14 cellular contexts compared by ENCODE assay signal in genomic region chr13:98315466-98315865, GRCh38.
DNase-seq lines count a peak whose midpoint lies in the region; ATAC-seq and TF ChIP-seq lines count a peak whose summit lies in the region.
"Had no signal": no experiment of that assay in that cellular context is flagged by ENCODE, and none has a peak within 500 bp of the region (broad histone marks: within the 10 kb centered on the region; RNA-seq: fewer than 3 reads in every experiment).

No MANE protein-coding gene starts in this region.

- H3K79me1 ChIP-seq in H9 (ENCODE audit: insufficient read depth, low read depth, low read length, poor library complexity, severe bottlenecking) = peaks cover 2% of the 10 kb centered on the region

- DNase-seq in H9 (no peak), amniotic epithelial cell (ENCODE audit: low read depth) (peak; percentile 38), heart right ventricle (no peak), renal cortical epithelial cell (ENCODE audit: low read depth) (peak; percentile 47), uterus (no peak), cerebellar cortex (ENCODE audit: low spot score) (no peak), NCI-H1092 (lab: John Stamatoyannopoulos, UW) (no peak)
- DNase-seq: activated CD4-positive, alpha-beta T cell treated with anti-CD3 and anti-CD28 coated beads, Interleukin-2, amount 10 ng/mL, durations not matched to agents 7 days and 5 days; NCI-H2227 treated with DMSO at 0.1 percent for 48 hours; Peyer's patch; T-helper 17 cell had no signal

- no peak overlapping the region for H3K18ac ChIP-seq in H9 (ENCODE audit: insufficient read length, low read depth, low read length)

- H3K4me1 ChIP-seq in H9 (ENCODE audit: insufficient read depth, low read length) (peaks cover 20% of the 10 kb centered on the region), heart right ventricle (peaks cover 0 to 37% (median 16%) of the 10 kb centered on the region in 9 donors), uterus (no peaks in the 10 kb centered on the region)
- H3K4me1 ChIP-seq: tibial nerve had no signal

- no peak overlapping the region for H4K91ac ChIP-seq in H9 (ENCODE audit: insufficient read length, low read depth, low read length)

- H2BK5ac ChIP-seq in H9 (ENCODE audit: insufficient read length, low read length) = no peak overlapping the region

- TF ChIP-seq CTCF in H9 (conservative IDR thresholded peaks at IDR 0.05) (no peak), heart right ventricle (IDR thresholded peaks at IDR 0.05) (no peak), uterus (IDR thresholded peaks at IDR 0.05) (no peak)

- H3K27me3 ChIP-seq in H9 (ENCODE audit: insufficient read depth, low read length) (no peaks in the 10 kb centered on the region), heart right ventricle (no peaks in the 10 kb centered on the region), uterus (no peaks in the 10 kb centered on the region)
- H3K27me3 ChIP-seq: Peyer's patch, tibial nerve had no signal

- peaks cover 0 to 3% (median 0%) of the 10 kb centered on the region in 3 experiments; a peak in 3 of 7 replicates for H3K36me3 Mint-ChIP-seq in H9 (ENCODE audit: insufficient read depth in 1 of 3, low read depth in 3 of 3)

- intact Hi-C loops in heart right ventricle (cut with DNase I) = loop anchor here in 1 of 10 donors (10.0 kb wide), 1 partner anchor 171 kb away; the partner anchor contains the start of gene FARP1
- intact Hi-C loops in uterus (cut with DNase I; ENCODE audit: low total_unique reads) = no loop called here

- H3K9me3 Mint-ChIP-seq in H9 = no peaks in the 10 kb centered on the region
- H3K9me3 Mint-ChIP-seq: activated CD4-positive, alpha-beta T cell treated with anti-CD3 and anti-CD28 coated beads, Interleukin-2, amount 10 ng/mL, durations not matched to agents 7 days and 5 days had no signal

- H3K4me3 ChIP-seq in heart right ventricle (no peak overlapping the region), uterus (no peak overlapping the region)
- H3K4me3 ChIP-seq: Peyer's patch, tibial nerve had no signal

- no peak overlapping the region for H3K23ac ChIP-seq in H9 (ENCODE audit: insufficient read length, low read depth, low read length)

- no peak overlapping the region for H2BK15ac ChIP-seq in H9 (ENCODE audit: low read depth, low read length)

- no peak overlapping the region for H4K5ac ChIP-seq in H9 (ENCODE audit: insufficient read length, low read depth, low read length)

- H3K36me3 ChIP-seq in heart right ventricle = no peaks in the 10 kb centered on the region
- no peaks in the 10 kb centered on the region for H3K36me3 ChIP-seq in uterus
- H3K36me3 ChIP-seq: Peyer's patch, tibial nerve had no signal

- peak overlapping the region; percentile 60 to 78 (median 66); a peak in 6 of 7 replicates for H3K27ac Mint-ChIP-seq in H9
- H3K27ac Mint-ChIP-seq: activated CD4-positive, alpha-beta T cell treated with anti-CD3 and anti-CD28 coated beads, Interleukin-2, amount 10 ng/mL, durations not matched to agents 7 days and 5 days; T-helper 17 cell had no signal

- ATAC-seq in heart right ventricle (peak in 6 of 8 donors; percentile 44 to 73 (median 65)), HG03045 (IDR thresholded peaks at IDR 0.05; ENCODE audit: unreplicated experiment) (no peak)
- ATAC-seq: esophagus mucosa, T-helper 17 cell had no signal

- H3K14ac ChIP-seq in H9 (ENCODE audit: insufficient read depth, low read length) = no peak overlapping the region

- no peak overlapping the region for H3K9ac ChIP-seq in H9 (ENCODE audit: extremely low read depth, insufficient read length, low read length)

- peaks cover 41 to 45% of the 10 kb centered on the region in 2 experiments for H3K4me1 Mint-ChIP-seq in H9
- H3K4me1 Mint-ChIP-seq: activated CD4-positive, alpha-beta T cell treated with anti-CD3 and anti-CD28 coated beads, Interleukin-2, amount 10 ng/mL, durations not matched to agents 7 days and 5 days; T-helper 17 cell had no signal

- no peaks in the 10 kb centered on the region for H3K9me3 ChIP-seq in H9 (ENCODE audit: control insufficient read depth, low read depth, low read length)
- no peaks in the 10 kb centered on the region for H3K9me3 ChIP-seq in heart right ventricle
- no peaks in the 10 kb centered on the region for H3K9me3 ChIP-seq in uterus
- H3K9me3 ChIP-seq: Peyer's patch, tibial nerve had no signal

- no peak overlapping the region for H3T11ph ChIP-seq in H9 (ENCODE audit: low read length)

- H2AK5ac ChIP-seq in H9 (ENCODE audit: insufficient read length, low read length) = no peak overlapping the region

- no peak overlapping the region for H4K8ac ChIP-seq in H9 (replicated peaks; ENCODE audit: insufficient read length, low read depth, low read length)

- H2AFZ ChIP-seq in H9 (ENCODE audit: low read length) = no peak overlapping the region

- no peak overlapping the region for H3K4me2 ChIP-seq in H9 (ENCODE audit: insufficient read depth, insufficient read length, low read length)

- no CpG with 5 or more reads among the region's 8 CpGs for WGBS in H9 (ENCODE audit: extremely low coverage, insufficient read length, low lambda C conversion rate)
- 33 to 37% methylated on average over 8 of the region's 8 CpGs for WGBS in heart right ventricle, 2 donors

- H3K4me3 Mint-ChIP-seq in H9 = no peak overlapping the region
- H3K4me3 Mint-ChIP-seq: activated CD4-positive, alpha-beta T cell treated with anti-CD3 and anti-CD28 coated beads, Interleukin-2, amount 10 ng/mL, durations not matched to agents 7 days and 5 days; T-helper 17 cell had no signal

- no peaks in the 10 kb centered on the region for H3K27me3 Mint-ChIP-seq in H9 (ENCODE audit: low read depth)

- H3K4ac ChIP-seq in H9 (ENCODE audit: low read depth, low read length) = no peak overlapping the region

- H2BK20ac ChIP-seq in H9 (ENCODE audit: low read depth, low read length, poor library complexity, severe bottlenecking) = no peak overlapping the region

- H3K79me2 ChIP-seq in H9 (ENCODE audit: insufficient read depth, low read length) = peaks cover 5% of the 10 kb centered on the region; the same call in 1 of the 2 replicates

- no peaks in the 10 kb centered on the region for H3K23me2 ChIP-seq in H9 (ENCODE audit: insufficient read length, low read depth, low read length, poor library complexity, severe bottlenecking)

- no peak overlapping the region for H3K56ac ChIP-seq in H9 (ENCODE audit: insufficient read length, low read depth, low read length)

- no peak overlapping the region for H2BK12ac ChIP-seq in H9 (ENCODE audit: insufficient read length, low read depth, low read length)

- TF ChIP-seq POLR2A in uterus (IDR thresholded peaks at IDR 0.05) = no peak

- no peaks in the 10 kb centered on the region for H4K20me1 ChIP-seq in H9 (ENCODE audit: control insufficient read depth, insufficient read depth, insufficient read length)

- peak overlapping the region; percentile 30 for H3K27ac ChIP-seq in H9 (ENCODE audit: insufficient read length, low read depth, low read length)
- peak overlapping the region in 2 of 10 donors; percentile 47 to 51 for H3K27ac ChIP-seq in heart right ventricle
- H3K27ac ChIP-seq in uterus = no peak overlapping the region
- H3K27ac ChIP-seq: Peyer's patch, tibial nerve had no signal

- H2BK120ac ChIP-seq in H9 (ENCODE audit: low read depth, low read length, poor library complexity, severe bottlenecking) = no peak overlapping the region

Comparison
In these comparisons a context has a peak if more than half of its experiments do, and no peak if none do; other contexts are left out.
1. DNase-seq: peak in amniotic epithelial cell (single experiment) and renal cortical epithelial cell (single experiment); none in H9 (single experiment), heart right ventricle (0 of 2), uterus (0 of 2), cerebellar cortex (single experiment) and NCI-H1092 (single experiment).